In genomic region chr18:77187201-77187600, GRCh38 we compare ENCODE assay signal across 34 cellular contexts.
"Had no signal": no experiment of that assay in that cellular context is flagged by ENCODE, and none has a peak within 500 bp of the region (broad histone marks: within the 10 kb centered on the region; RNA-seq: fewer than 3 reads in every experiment).

No MANE protein-coding gene starts in this region.

- H3K4me3 ChIP-seq: MG63 had no signal

- H3K9me3 ChIP-seq: MG63 had no signal

- DNase-seq: Karpas-422, Kasumi-1, MG63, MM.1S, MV-4-11, NCI-H1048, NCI-H1092, NCI-H1092 treated with DMSO at 0.1 percent for 48 hours, NCI-H1105, NCI-H1105 treated with DMSO at 0.1 percent for 48 hours, NCI-H1417 treated with DMSO at 0.1 percent for 48 hours, NCI-H1436, NCI-H1436 treated with DMSO at 0.1 percent for 48 hours, NCI-H146, NCI-H1694, NCI-H1694 treated with DMSO at 0.1 percent for 48 hours, NCI-H187, NCI-H187 treated with DMSO at 0.1 percent for 48 hours, NCI-H1930, NCI-H2029, NCI-H2029 treated with DMSO at 0.1 percent for 48 hours, NCI-H2081, NCI-H2081 treated with DMSO at 0.1 percent for 48 hours, NCI-H2171, NCI-H2171 treated with DMSO at 0.1 percent for 48 hours, NCI-H2227 treated with DMSO at 0.1 percent for 48 hours, NCI-H226, NCI-H345, NCI-H446, NCI-H446 treated with DMSO at 0.1 percent for 48 hours, NCI-H510A, NCI-H510A treated with DMSO at 0.1 percent for 48 hours, NCI-H524, NCI-H524 treated with DMSO at 0.1 percent for 48 hours had no signal

- H3K27me3 ChIP-seq: MG63 had no signal

- H3K36me3 ChIP-seq: MG63 had no signal
